Comparison of ENCODE assay signal across 9 cellular contexts in genomic region chr16:57134982-57135381, GRCh38. TPM values are rescaled to one million over a fixed set of nuclear protein-coding genes. Genes with fewer than 3 reads are reported as not detected.
DNase-seq lines count a peak whose midpoint lies in the region; ATAC-seq lines count a peak whose summit lies in the region.
"Had no signal": no experiment of that assay in that cellular context is flagged by ENCODE, and none has a peak within 500 bp of the region (broad histone marks: within the 10 kb centered on the region; RNA-seq: fewer than 3 reads in every experiment).

No MANE protein-coding gene starts in this region.

- intact Hi-C loops in activated T-helper 2 cell treated with anti-CD3 and anti-CD28 coated beads, Interferon-gamma antibody, Interleukin-2, Interleukin-4, amounts not matched to agents 10 μg/mL and 5 μg/mL and 100 μg/mL, durations not matched to agents 14 hours and 24 hours and 36 hours (cut with micrococcal nuclease) = no loop called here

- H3K4me3 Mint-ChIP-seq in activated T-helper 2 cell treated with anti-CD3 and anti-CD28 coated beads, Interferon-gamma antibody, Interleukin-2, Interleukin-4, amounts not matched to agents 10 μg/mL and 5 μg/mL and 100 μg/mL, durations not matched to agents 14 hours and 24 hours and 36 hours (ENCODE audit: low read depth) = no peak overlapping the region
- H3K4me3 Mint-ChIP-seq in natural killer cell treated with Interleukin-12 subunit alpha and Interleukin-12 subunit beta and Interleukin-15 and Interleukin-18, amount 100 ng/mL, for 72 hours = peak overlapping the region; percentile 15

- peak in 1 of 2 donors; percentile 14 for ATAC-seq in natural killer cell treated with Interleukin-12 subunit alpha and Interleukin-12 subunit beta and Interleukin-15 and Interleukin-18, amount 100 ng/mL, for 72 hours
- ATAC-seq in GM18517 (IDR thresholded peaks at IDR 0.05; ENCODE audit: unreplicated experiment) (no peak), HG02870 (IDR thresholded peaks at IDR 0.05; ENCODE audit: unreplicated experiment) (no peak)
- ATAC-seq: SK-N-SH treated with all-trans-retinoic acid at 6 μM for 48 hours had no signal

- H3K9me3 Mint-ChIP-seq in activated T-helper 2 cell treated with anti-CD3 and anti-CD28 coated beads, Interferon-gamma antibody, Interleukin-2, Interleukin-4, amounts not matched to agents 10 μg/mL and 5 μg/mL and 100 μg/mL, durations not matched to agents 14 hours and 24 hours and 36 hours = no peaks in the 10 kb centered on the region
- no peaks in the 10 kb centered on the region for H3K9me3 Mint-ChIP-seq in natural killer cell treated with Interleukin-12 subunit alpha and Interleukin-12 subunit beta and Interleukin-15 and Interleukin-18, amount 100 ng/mL, for 72 hours

- no peaks in the 10 kb centered on the region for H3K27me3 Mint-ChIP-seq in activated T-helper 2 cell treated with anti-CD3 and anti-CD28 coated beads, Interferon-gamma antibody, Interleukin-2, Interleukin-4, amounts not matched to agents 10 μg/mL and 5 μg/mL and 100 μg/mL, durations not matched to agents 14 hours and 24 hours and 36 hours (ENCODE audit: low read depth)
- H3K27me3 Mint-ChIP-seq in natural killer cell treated with Interleukin-12 subunit alpha and Interleukin-12 subunit beta and Interleukin-15 and Interleukin-18, amount 100 ng/mL, for 72 hours = no peaks in the 10 kb centered on the region

- DNase-seq in DMS53 treated with DMSO at 0.1 percent for 48 hours (lab: John Stamatoyannopoulos, UW; ENCODE audit: unreplicated experiment) = peak; percentile 80
- peak; percentile 68 for DNase-seq in NCI-H510A (lab: John Stamatoyannopoulos, UW)
- DNase-seq in activated T-helper 2 cell treated with anti-CD3 and anti-CD28 coated beads, Interferon-gamma antibody, Interleukin-2, Interleukin-4, amounts not matched to agents 10 μg/mL and 5 μg/mL and 100 μg/mL, durations not matched to agents 14 hours and 24 hours and 36 hours (ENCODE audit: low spot score) = peak; percentile 18
- no peak for DNase-seq in natural killer cell treated with Interleukin-12 subunit alpha and Interleukin-12 subunit beta and Interleukin-15 and Interleukin-18, amount 100 ng/mL, for 72 hours (ENCODE audit: low spot score)
- no peak for DNase-seq in SKM-1 (lab: John Stamatoyannopoulos, UW; ENCODE audit: unreplicated experiment)
- DNase-seq in SW480 (ENCODE audit: low spot score) = no peak

- no peaks in the 10 kb centered on the region for H3K36me3 Mint-ChIP-seq in activated T-helper 2 cell treated with anti-CD3 and anti-CD28 coated beads, Interferon-gamma antibody, Interleukin-2, Interleukin-4, amounts not matched to agents 10 μg/mL and 5 μg/mL and 100 μg/mL, durations not matched to agents 14 hours and 24 hours and 36 hours (ENCODE audit: low read depth)
- H3K36me3 Mint-ChIP-seq in natural killer cell treated with Interleukin-12 subunit alpha and Interleukin-12 subunit beta and Interleukin-15 and Interleukin-18, amount 100 ng/mL, for 72 hours = no peaks in the 10 kb centered on the region

- H3K4me1 Mint-ChIP-seq in activated T-helper 2 cell treated with anti-CD3 and anti-CD28 coated beads, Interferon-gamma antibody, Interleukin-2, Interleukin-4, amounts not matched to agents 10 μg/mL and 5 μg/mL and 100 μg/mL, durations not matched to agents 14 hours and 24 hours and 36 hours (ENCODE audit: low read depth) = peaks cover 28% of the 10 kb centered on the region
- H3K4me1 Mint-ChIP-seq in natural killer cell treated with Interleukin-12 subunit alpha and Interleukin-12 subunit beta and Interleukin-15 and Interleukin-18, amount 100 ng/mL, for 72 hours (ENCODE audit: low read depth in 2 of 2) = peaks cover 9 to 37% of the 10 kb centered on the region in 2 donors

- H3K27ac Mint-ChIP-seq in activated T-helper 2 cell treated with anti-CD3 and anti-CD28 coated beads, Interferon-gamma antibody, Interleukin-2, Interleukin-4, amounts not matched to agents 10 μg/mL and 5 μg/mL and 100 μg/mL, durations not matched to agents 14 hours and 24 hours and 36 hours = peak overlapping the region; percentile 67
- H3K27ac Mint-ChIP-seq in natural killer cell treated with Interleukin-12 subunit alpha and Interleukin-12 subunit beta and Interleukin-15 and Interleukin-18, amount 100 ng/mL, for 72 hours = peak overlapping the region; percentile 53 to 87

RNA-seq across cellular contexts. Expression of gene CPNE2, which starts 42.6 kb away (rescaled TPM):
- total RNA-seq in activated T-helper 2 cell treated with anti-CD3 and anti-CD28 coated beads, Interferon-gamma antibody, Interleukin-2, Interleukin-4, amounts not matched to agents 10 μg/mL and 5 μg/mL and 100 μg/mL, durations not matched to agents 14 hours and 24 hours and 36 hours = 7.6 and 9.9 TPM in 2 replicates
- total RNA-seq in natural killer cell treated with Interleukin-12 subunit alpha and Interleukin-12 subunit beta and Interleukin-15 and Interleukin-18, amount 100 ng/mL, for 72 hours = under 1 TPM; 0.50 to 0.95 TPM

RNA-seq across cellular contexts. Expression of gene PSME3IP1, which starts 50.9 kb away (rescaled TPM):
- 109 and 125 TPM in 2 replicates for total RNA-seq in activated T-helper 2 cell treated with anti-CD3 and anti-CD28 coated beads, Interferon-gamma antibody, Interleukin-2, Interleukin-4, amounts not matched to agents 10 μg/mL and 5 μg/mL and 100 μg/mL, durations not matched to agents 14 hours and 24 hours and 36 hours
- total RNA-seq in natural killer cell treated with Interleukin-12 subunit alpha and Interleukin-12 subunit beta and Interleukin-15 and Interleukin-18, amount 100 ng/mL, for 72 hours = 100 to 1,000 TPM; 117 to 121 TPM

RNA-seq across cellular contexts. Expression of gene RSPRY1, which starts 51.1 kb away (rescaled TPM):
- 33.3 and 43.0 TPM in 2 replicates for total RNA-seq in activated T-helper 2 cell treated with anti-CD3 and anti-CD28 coated beads, Interferon-gamma antibody, Interleukin-2, Interleukin-4, amounts not matched to agents 10 μg/mL and 5 μg/mL and 100 μg/mL, durations not matched to agents 14 hours and 24 hours and 36 hours
- total RNA-seq in natural killer cell treated with Interleukin-12 subunit alpha and Interleukin-12 subunit beta and Interleukin-15 and Interleukin-18, amount 100 ng/mL, for 72 hours = 10 to 100 TPM; 36.4 to 43.6 TPM

Comparison
In these comparisons a context has a peak if more than half of its experiments do, and no peak if none do; other contexts are left out.
1. DNase-seq: peak in DMS53 treated with DMSO at 0.1 percent for 48 hours (single experiment), NCI-H510A (single experiment) and activated T-helper 2 cell treated with anti-CD3 and anti-CD28 coated beads, Interferon-gamma antibody, Interleukin-2, Interleukin-4, amounts not matched to agents 10 μg/mL and 5 μg/mL and 100 μg/mL, durations not matched to agents 14 hours and 24 hours and 36 hours (single experiment); none in natural killer cell treated with Interleukin-12 subunit alpha and Interleukin-12 subunit beta and Interleukin-15 and Interleukin-18, amount 100 ng/mL, for 72 hours (single experiment), SKM-1 (single experiment) and SW480 (single experiment).